14 cellular contexts compared by ENCODE assay signal in the genomic region with DNA sequence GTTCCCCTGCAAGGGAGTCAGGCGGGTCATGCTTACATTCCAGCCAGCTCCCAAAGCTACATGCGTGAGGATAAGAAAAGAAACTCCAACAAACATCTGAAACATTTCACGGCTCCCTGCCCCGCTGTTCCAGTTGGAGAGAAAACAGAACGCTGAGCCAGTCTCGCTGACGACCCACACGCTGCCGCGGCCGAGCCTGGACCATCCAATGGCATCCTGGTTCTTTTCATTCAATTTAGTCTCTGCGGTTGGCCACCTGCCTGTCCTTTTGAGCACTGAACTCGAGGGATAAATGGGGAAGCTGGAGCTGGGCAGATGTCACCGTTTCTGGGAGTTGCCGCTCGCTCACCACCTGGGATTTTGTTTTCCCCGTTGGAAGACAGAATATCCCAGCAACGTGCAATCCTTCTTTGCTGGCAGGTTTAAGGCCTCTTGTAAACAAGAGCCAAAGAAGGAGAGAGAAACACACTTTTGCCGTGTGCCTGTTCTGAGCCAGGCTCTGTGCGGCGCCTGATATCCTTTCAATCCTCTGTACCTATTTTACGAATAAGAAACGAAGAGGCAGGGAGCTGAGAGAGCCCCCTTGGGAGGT. TPM values are rescaled to one million over a fixed set of nuclear protein-coding genes. Genes with fewer than 3 reads are reported as not detected.
DNase-seq lines count a peak whose midpoint lies in the region; TF ChIP-seq lines count a peak whose summit lies in the region.
"Had no signal": no experiment of that assay in that cellular context is flagged by ENCODE, and none has a peak within 500 bp of the region (broad histone marks: within the 10 kb centered on the region; RNA-seq: fewer than 3 reads in every experiment).

No MANE protein-coding gene starts in this region.

- no peak for TF ChIP-seq POLR2A in uterus (IDR thresholded peaks at IDR 0.05)

- no peak overlapping the region for H3K4me3 ChIP-seq in fibroblast of lung (replicated peaks in 1 of 4; ENCODE audit: control extremely low read depth in 1 of 4, insufficient read depth in 1 of 4, low read depth in 3 of 4, low read length in 4 of 4)
- no peak overlapping the region for H3K4me3 ChIP-seq in uterus
- H3K4me3 ChIP-seq in SK-N-SH (ENCODE audit: low read depth in 2 of 2, low read length in 1 of 2) = no peak overlapping the region
- H3K4me3 ChIP-seq: SJSA1 had no signal

- CTCF ChIA-PET in SK-N-SH (lab: Yijun Ruan, JAX) = interaction anchor here (0.8 to 1.2 kb wide), 3 partner anchors 60 to 277 kb away, joined by 3 read pairs; no protein-coding TSS in a partner anchor

- intact Hi-C loops in uterus (cut with DNase I; ENCODE audit: low total_unique reads) = no loop called here
- intact Hi-C loops in activated CD4-positive, alpha-beta T cell treated with anti-CD3 and anti-CD28 coated beads, Interleukin-2, amount 10 ng/mL, durations not matched to agents 24 days and 14 days (cut with micrococcal nuclease) = no loop called here

- H3F3A ChIP-seq in SK-N-SH (replicated peaks; ENCODE audit: insufficient read depth) = peaks cover 7% of the 10 kb centered on the region

- TF ChIP-seq RAD21 in SK-N-SH (IDR thresholded peaks at IDR 0.05; ENCODE audit: low read length) = no peak

- H3K27me3 Mint-ChIP-seq in activated CD4-positive, alpha-beta T cell treated with anti-CD3 and anti-CD28 coated beads, Interleukin-2, amount 10 ng/mL, durations not matched to agents 24 days and 14 days = peaks cover 6% of the 10 kb centered on the region

- no peaks in the 10 kb centered on the region for H3K4me1 Mint-ChIP-seq in activated CD4-positive, alpha-beta T cell treated with anti-CD3 and anti-CD28 coated beads, Interleukin-2, amount 10 ng/mL, durations not matched to agents 24 days and 14 days

- POLR2A ChIA-PET in SK-N-SH (lab: Yijun Ruan, JAX) = no interaction called here

- no peaks in the 10 kb centered on the region for H4K20me1 ChIP-seq in fibroblast of lung (ENCODE audit: control insufficient read depth, extremely low read depth, insufficient read depth, low read length)
- H4K20me1 ChIP-seq in SK-N-SH (ENCODE audit: insufficient read depth) = no peaks in the 10 kb centered on the region

- H3K27ac ChIP-seq in fibroblast of lung (ENCODE audit: insufficient read depth, low read length) = peak overlapping the region; percentile 4
- H3K27ac ChIP-seq in uterus = peak overlapping the region; percentile 84 to 91
- no peak overlapping the region for H3K27ac ChIP-seq in SK-N-SH (ENCODE audit: low read depth in 2 of 2, low read length in 1 of 2)
- H3K27ac ChIP-seq: SJSA1 had no signal

- H3K9me2 ChIP-seq in SK-N-SH = no peaks in the 10 kb centered on the region

- 88% methylated on average over 22 of the region's 23 CpGs for WGBS in SK-N-SH (ENCODE audit: low lambda C conversion rate)

- TF ChIP-seq EP300 in SK-N-SH (IDR thresholded peaks at IDR 0.05; ENCODE audit: borderline replicate concordance in 1 of 2, low read depth in 1 of 2, low read length in 1 of 2) = no peak

- H3K4me1 ChIP-seq in fibroblast of lung (ENCODE audit: control insufficient read depth, extremely low read depth, insufficient read depth, low read length) (peaks cover 25% of the 10 kb centered on the region), uterus (peaks cover 0 to 12% of the 10 kb centered on the region in 2 donors), SK-N-SH (ENCODE audit: control insufficient read depth in 1 of 2, insufficient read depth in 2 of 2, low read depth in 1 of 2, low read length in 1 of 2) (peaks cover 3 to 13% of the 10 kb centered on the region in 2 experiments; a peak in 1 of 4 replicates)

- no peaks in the 10 kb centered on the region for H3K36me3 ChIP-seq in fibroblast of lung (ENCODE audit: control insufficient read depth, insufficient read depth, low read length)
- H3K36me3 ChIP-seq in uterus = no peaks in the 10 kb centered on the region
- H3K36me3 ChIP-seq in SK-N-SH (replicated peaks in 1 of 2; ENCODE audit: control insufficient read depth in 1 of 2, insufficient read depth in 2 of 2, low read length in 1 of 2) = no peaks in the 10 kb centered on the region
- H3K36me3 ChIP-seq: SJSA1 had no signal

- no peak for TF ChIP-seq CTCF in fibroblast of lung (conservative IDR thresholded peaks at IDR 0.05 in 1 of 2, IDR thresholded peaks at IDR 0.05 in 1 of 2; ENCODE audit: low read depth in 1 of 2, low read length in 2 of 2)
- no peak for TF ChIP-seq CTCF in uterus (IDR thresholded peaks at IDR 0.05)
- no peak for TF ChIP-seq CTCF in SK-N-SH (IDR thresholded peaks at IDR 0.05)

- H3K4me2 ChIP-seq in fibroblast of lung (ENCODE audit: extremely low read depth, insufficient read depth, low read length) (no peak overlapping the region), SK-N-SH (no peak overlapping the region)

- no peaks in the 10 kb centered on the region for H3K9me3 Mint-ChIP-seq in activated CD4-positive, alpha-beta T cell treated with anti-CD3 and anti-CD28 coated beads, Interleukin-2, amount 10 ng/mL, durations not matched to agents 24 days and 14 days
- H3K9me3 Mint-ChIP-seq: dendritic cell treated with granulocyte-macrophage colony-stimulating factor and Interleukin-4, amounts not matched to agents 40 ng/mL and 50 ng/mL, for 4 days had no signal

- no peaks in the 10 kb centered on the region for H3K27me3 ChIP-seq in fibroblast of lung (ENCODE audit: control insufficient read depth, insufficient read depth, low read length)
- no peaks in the 10 kb centered on the region for H3K27me3 ChIP-seq in uterus
- H3K27me3 ChIP-seq in SK-N-SH (ENCODE audit: insufficient read depth) = no peaks in the 10 kb centered on the region
- H3K27me3 ChIP-seq: SJSA1 had no signal

- H3K9ac ChIP-seq in fibroblast of lung (ENCODE audit: insufficient read depth, low read length) (no peak overlapping the region), SK-N-SH (no peak overlapping the region)

- H3K9me3 ChIP-seq in fibroblast of lung (ENCODE audit: control insufficient read depth, insufficient read depth, low read depth, low read length) (no peaks in the 10 kb centered on the region), uterus (no peaks in the 10 kb centered on the region), SK-N-SH (no peaks in the 10 kb centered on the region)
- H3K9me3 ChIP-seq: SJSA1 had no signal

- H3K4me3 Mint-ChIP-seq in activated CD4-positive, alpha-beta T cell treated with anti-CD3 and anti-CD28 coated beads, Interleukin-2, amount 10 ng/mL, durations not matched to agents 24 days and 14 days = no peak overlapping the region
- H3K4me3 Mint-ChIP-seq: dendritic cell treated with granulocyte-macrophage colony-stimulating factor and Interleukin-4, amounts not matched to agents 40 ng/mL and 50 ng/mL, for 4 days had no signal

- H2AFZ ChIP-seq in fibroblast of lung (ENCODE audit: low read length) = no peak overlapping the region
- H2AFZ ChIP-seq in SK-N-SH (ENCODE audit: low read depth) = no peak overlapping the region

- H3K79me2 ChIP-seq in fibroblast of lung (ENCODE audit: control insufficient read depth, insufficient read depth, low read length) (no peaks in the 10 kb centered on the region), SK-N-SH (ENCODE audit: insufficient read depth) (no peaks in the 10 kb centered on the region)

- DNase-seq in NCI-H82 (lab: John Stamatoyannopoulos, UW) (peak; percentile 48), NCI-H82 treated with DMSO at 0.1 percent for 48 hours (lab: John Stamatoyannopoulos, UW; ENCODE audit: unreplicated experiment) (no peak), fibroblast of lung (ENCODE audit: low read depth in 2 of 2) (peak; percentile 26 to 44), mucosa of gallbladder (ENCODE audit: low spot score) (peak; percentile 67), uterus (peak; percentile 68 to 77), NCI-H446 (lab: John Stamatoyannopoulos, UW) (no peak), SK-N-SH (no peak)
- no peak for DNase-seq in activated CD4-positive, alpha-beta T cell treated with anti-CD3 and anti-CD28 coated beads, Interleukin-2, amount 10 ng/mL, durations not matched to agents 24 days and 14 days
- DNase-seq: activated CD4-positive, alpha-beta T cell treated with anti-CD3 and anti-CD28 coated beads for 4 hours; activated naive CD4-positive, alpha-beta T cell treated with Interleukin-2 at 50 U/mL for 16 hours; GDM1; NCI-H2081 treated with DMSO at 0.1 percent for 48 hours had no signal

- no peaks in the 10 kb centered on the region for H3K36me3 Mint-ChIP-seq in activated CD4-positive, alpha-beta T cell treated with anti-CD3 and anti-CD28 coated beads, Interleukin-2, amount 10 ng/mL, durations not matched to agents 24 days and 14 days (ENCODE audit: low read depth)

- no peak overlapping the region for H3K27ac Mint-ChIP-seq in activated CD4-positive, alpha-beta T cell treated with anti-CD3 and anti-CD28 coated beads, Interleukin-2, amount 10 ng/mL, durations not matched to agents 24 days and 14 days
- H3K27ac Mint-ChIP-seq: dendritic cell treated with granulocyte-macrophage colony-stimulating factor and Interleukin-4, amounts not matched to agents 40 ng/mL and 50 ng/mL, for 4 days had no signal

TF ChIP-seq in SK-N-SH, 30 proteins besides CTCF, POLR2A, EP300 and RAD21:
- no peak for TF ChIP-seq YY1 (IDR thresholded peaks at IDR 0.05; ENCODE audit: low read depth)
- no peak for TF ChIP-seq RFX5 (IDR thresholded peaks at IDR 0.05; ENCODE audit: low read length)
- TF ChIP-seq RCOR1 (IDR thresholded peaks at IDR 0.05; ENCODE audit: low read length) = no peak
- no peak for TF ChIP-seq FOSL2 (IDR thresholded peaks at IDR 0.05; ENCODE audit: borderline replicate concordance, low read depth)
- no peak for TF ChIP-seq FOXJ3 (CRISPR knock-in tag; IDR thresholded peaks at IDR 0.05)
- TF ChIP-seq NFIC (IDR thresholded peaks at IDR 0.05; ENCODE audit: borderline replicate concordance) = no peak
- no peak for TF ChIP-seq ELF1 (IDR thresholded peaks at IDR 0.05)
- TF ChIP-seq, protein P1, sequence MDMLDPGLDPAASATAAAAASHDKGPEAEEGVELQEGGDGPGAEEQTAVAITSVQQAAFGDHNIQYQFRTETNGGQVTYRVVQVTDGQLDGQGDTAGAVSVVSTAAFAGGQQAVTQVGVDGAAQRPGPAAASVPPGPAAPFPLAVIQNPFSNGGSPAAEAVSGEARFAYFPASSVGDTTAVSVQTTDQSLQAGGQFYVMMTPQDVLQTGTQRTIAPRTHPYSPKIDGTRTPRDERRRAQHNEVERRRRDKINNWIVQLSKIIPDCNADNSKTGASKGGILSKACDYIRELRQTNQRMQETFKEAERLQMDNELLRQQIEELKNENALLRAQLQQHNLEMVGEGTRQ (IDR thresholded peaks at IDR 0.05; ENCODE audit: borderline replicate concordance, low read depth, low read length) = no peak

RNA-seq across cellular contexts. Expression of a gene that starts 45.3 kb away (rescaled TPM):
- total RNA-seq in fibroblast of lung = 2.1 and 3.5 TPM in 2 replicates
- 0.73 and 2.0 TPM in 2 replicates for polyA plus RNA-seq in fibroblast of lung
- polyA plus RNA-seq in fibroblast of lung (2012) = 0.54 and 1.7 TPM in 2 replicates
- polyA minus RNA-seq in fibroblast of lung (ENCODE audit: low replicate concordance) = 0.90 and 3.2 TPM in 2 replicates
- total RNA-seq in mucosa of gallbladder = 3.8 TPM
- total RNA-seq in uterus = 10 to 100 TPM in 2 of 4 donors, 1 to 10 TPM in 2; 4.7 to 44.2 (median 22.9) TPM
- 0.10 and 0.11 TPM in 2 replicates for polyA plus RNA-seq in SK-N-SH (2012; rRNA removed)
- 0.06 and 0.08 TPM in 2 replicates for polyA plus RNA-seq in SK-N-SH (2012; cell fraction: cytosol; rRNA removed)
- polyA plus RNA-seq in SK-N-SH (2012; cell fraction: nucleus; rRNA removed) = 0.06 and 0.10 TPM in 2 replicates
- not detected in 2 replicates for total RNA-seq in activated CD4-positive, alpha-beta T cell treated with anti-CD3 and anti-CD28 coated beads, Interleukin-2, amount 10 ng/mL, durations not matched to agents 24 days and 14 days

Comparison
In these comparisons a context has a peak if more than half of its experiments do, and no peak if none do; other contexts are left out.
1. DNase-seq: peak in NCI-H82 (single experiment), fibroblast of lung (2 of 2), mucosa of gallbladder (single experiment) and uterus (2 of 2); none in NCI-H82 treated with DMSO at 0.1 percent for 48 hours (single experiment), NCI-H446 (0 of 2), SK-N-SH (single experiment) and activated CD4-positive, alpha-beta T cell treated with anti-CD3 and anti-CD28 coated beads, Interleukin-2, amount 10 ng/mL, durations not matched to agents 24 days and 14 days (single experiment).
2. H3K27ac ChIP-seq: peak in fibroblast of lung (single experiment) and uterus (2 of 2); none in SK-N-SH (0 of 2).